9 cellular contexts compared by ENCODE assay signal in genomic region chr9:95389373-95389772, GRCh38.
"Had no signal": no experiment of that assay in that cellular context is flagged by ENCODE, and none has a peak within 500 bp of the region (broad histone marks: within the 10 kb centered on the region; RNA-seq: fewer than 3 reads in every experiment).

No MANE protein-coding gene starts in this region.

- H2AFZ ChIP-seq: GM23248 had no signal

- DNase-seq: GM23248, GOT3, H7, HFFc6, KBM-7 had no signal

- H3K27ac ChIP-seq: GM23248, HL-60 had no signal

- ATAC-seq: HCT116, HepG2 had no signal

- H3K4me3 ChIP-seq: GM23248, HAP-1 had no signal

- H3K9me3 ChIP-seq: HAP-1 had no signal

- H3K9ac ChIP-seq: GM23248 had no signal

- H3K36me3 ChIP-seq: HAP-1 had no signal
